In genomic region chr2:236872971-236873370, GRCh38 we compare ENCODE assay signal across 18 cellular contexts.
DNase-seq lines count a peak whose midpoint lies in the region; ATAC-seq and TF ChIP-seq lines count a peak whose summit lies in the region.
"Had no signal": no experiment of that assay in that cellular context is flagged by ENCODE, and none has a peak within 500 bp of the region (broad histone marks: within the 10 kb centered on the region; RNA-seq: fewer than 3 reads in every experiment).

No MANE protein-coding gene starts in this region.

- H3K36me3 ChIP-seq in lung (ENCODE audit: control insufficient read depth in 2 of 2, insufficient read depth in 2 of 2, low read length in 2 of 2) (no peaks in the 10 kb centered on the region), trophoblast cell (ENCODE audit: control insufficient read depth in 1 of 2, insufficient read depth in 2 of 2, low read length in 2 of 2) (no peaks in the 10 kb centered on the region), sigmoid colon (no peaks in the 10 kb centered on the region)
- H3K36me3 ChIP-seq: Peyer's patch had no signal

- H3K9me3 ChIP-seq in lung (ENCODE audit: control insufficient read depth in 2 of 2, insufficient read depth in 1 of 2, low read length in 1 of 2) (no peaks in the 10 kb centered on the region), trophoblast cell (ENCODE audit: insufficient read depth, low read depth, low read length) (no peaks in the 10 kb centered on the region), sigmoid colon (no peaks in the 10 kb centered on the region)
- H3K9me3 ChIP-seq: Peyer's patch had no signal

- no peak overlapping the region for H3K4me2 ChIP-seq in trophoblast cell (ENCODE audit: low read length)

- WGBS in lung, 2 donors, result 93 to 96% methylated on average over 8 of the region's 8 CpGs
- no CpG with 5 or more reads among the region's 8 CpGs for WGBS in trophoblast cell (ENCODE audit: extremely low coverage, insufficient coverage, insufficient read length)
- WGBS in sigmoid colon, 2 donors, result 76 to 86% methylated on average over 8 of the region's 8 CpGs

- no peak overlapping the region for H3K23ac ChIP-seq in trophoblast cell (ENCODE audit: low read length)

- POLR2A ChIA-PET in HEK293T (lab: Yijun Ruan, JAX), result no interaction called here

- H3K4me3 ChIP-seq in coronary artery (no peak overlapping the region), lung (no peak overlapping the region), trophoblast cell (ENCODE audit: low read depth, low read length) (no peak overlapping the region), sigmoid colon (no peak overlapping the region)
- H3K4me3 ChIP-seq: Peyer's patch had no signal

- peak; percentile 83 for DNase-seq in LHCN-M2 (ENCODE audit: low read depth)
- DNase-seq in coronary artery (ENCODE audit: low spot score), result peak; percentile 58
- DNase-seq in lung (ENCODE audit: low spot score), result peak; percentile 22
- no peak for DNase-seq in trophoblast cell
- no peak for DNase-seq in HEK293T (ENCODE audit: extremely low spot score)
- DNase-seq in activated naive CD4-positive, alpha-beta T cell treated with anti-CD3 and anti-CD28 coated beads, Interleukin-2, amount 50 U/mL, for 16 hours, result no peak
- DNase-seq in sigmoid colon, result no peak
- DNase-seq: DMS 273 treated with DMSO at 0.1 percent for 48 hours, Karpas-422, MM.1S, NCI-H1105, NCI-H1694 treated with DMSO at 0.1 percent for 48 hours, NCI-H2107, NCI-H2227 treated with DMSO at 0.1 percent for 48 hours, NCI-H524, Peyer's patch, SHP77 had no signal

- no peak for ATAC-seq in lung (ENCODE audit: insufficient read depth, low FRiP score)

- no peak overlapping the region for H3K14ac ChIP-seq in trophoblast cell (ENCODE audit: low read length)

- no peak for TF ChIP-seq CTCF in coronary artery (IDR thresholded peaks at IDR 0.05)
- TF ChIP-seq CTCF in lung (IDR thresholded peaks at IDR 0.05; ENCODE audit: control extremely low read depth, extremely low read depth), result no peak
- TF ChIP-seq CTCF in sigmoid colon (IDR thresholded peaks at IDR 0.05), result no peak

- H3K4me1 ChIP-seq in lung (ENCODE audit: control insufficient read depth in 2 of 2, insufficient read depth in 2 of 2, low read length in 2 of 2) (peaks cover 2 to 9% of the 10 kb centered on the region in 2 donors), trophoblast cell (ENCODE audit: control insufficient read depth in 1 of 2, insufficient read depth in 2 of 2, low read length in 2 of 2) (peaks cover 25 to 27% of the 10 kb centered on the region in 2 experiments), sigmoid colon (no peaks in the 10 kb centered on the region)
- H3K4me1 ChIP-seq: Peyer's patch had no signal

- intact Hi-C loops in sigmoid colon (cut with DNase I), result no loop called here

- no peaks in the 10 kb centered on the region for H3K27me3 ChIP-seq in lung (ENCODE audit: control insufficient read depth, insufficient read depth)
- H3K27me3 ChIP-seq in trophoblast cell (ENCODE audit: insufficient read depth, low read length), result no peaks in the 10 kb centered on the region
- no peaks in the 10 kb centered on the region for H3K27me3 ChIP-seq in sigmoid colon
- H3K27me3 ChIP-seq: Peyer's patch had no signal

- H2AFZ ChIP-seq in trophoblast cell (ENCODE audit: insufficient read depth, low read length, poor library complexity), result no peak overlapping the region

- H3K79me1 ChIP-seq in trophoblast cell (ENCODE audit: low read length), result peaks cover 24% of the 10 kb centered on the region

- H3K18ac ChIP-seq in trophoblast cell (ENCODE audit: low read length), result no peak overlapping the region

- no peak overlapping the region for H2BK5ac ChIP-seq in trophoblast cell (ENCODE audit: low read depth, low read length, poor library complexity)

- CTCF ChIA-PET in HEK293T (lab: Yijun Ruan, JAX), result no interaction called here

- peak overlapping the region; percentile 85 for H2BK12ac ChIP-seq in trophoblast cell (ENCODE audit: low read length)

- H3K4ac ChIP-seq in trophoblast cell (ENCODE audit: low read depth, low read length), result no peak overlapping the region

- TF ChIP-seq POLR2A in sigmoid colon (IDR thresholded peaks at IDR 0.05), result no peak

- no peaks in the 10 kb centered on the region for H3K79me2 ChIP-seq in trophoblast cell (ENCODE audit: control insufficient read depth, insufficient read depth, low read length, poor library complexity)

- no peak overlapping the region for H3K9ac ChIP-seq in trophoblast cell (ENCODE audit: low read length)

- H4K8ac ChIP-seq in trophoblast cell (ENCODE audit: low read depth, low read length), result no peak overlapping the region

- no peak overlapping the region for H4K12ac ChIP-seq in trophoblast cell (ENCODE audit: low read depth, low read length)

- H3K27ac ChIP-seq in coronary artery (no peak overlapping the region), lung (ENCODE audit: low read depth in 1 of 2, low read length in 1 of 2) (no peak overlapping the region), trophoblast cell (ENCODE audit: low read depth, low read length) (no peak overlapping the region), sigmoid colon (no peak overlapping the region)
- H3K27ac ChIP-seq: C4-2B had no signal

- no peak overlapping the region for H4K91ac ChIP-seq in trophoblast cell (ENCODE audit: low read depth, low read length)

- no peak for TF ChIP-seq EP300 in sigmoid colon (IDR thresholded peaks at IDR 0.05)

- no peak overlapping the region for H2AK5ac ChIP-seq in trophoblast cell (ENCODE audit: low read length)

- H2BK120ac ChIP-seq in trophoblast cell (ENCODE audit: insufficient read depth, low read length, poor library complexity), result no peak overlapping the region

TF ChIP-seq in HEK293T, 16 proteins besides CTCF, POLR2A, EP300 and RAD21:
- no peak for TF ChIP-seq BHLHE40 (IDR thresholded peaks at IDR 0.05; ENCODE audit: borderline replicate concordance)
- no peak for TF ChIP-seq HDGF (IDR thresholded peaks at IDR 0.05; ENCODE audit: borderline replicate concordance)
- no peak for TF ChIP-seq FOXA1 (IDR thresholded peaks at IDR 0.05)
TF ChIP-seq in HEK293T: peak in this region for 0.

Comparison
In these comparisons a context has a peak if more than half of its experiments do, and no peak if none do; other contexts are left out.
1. DNase-seq: peak in LHCN-M2 (single experiment), coronary artery (single experiment) and lung (single experiment); none in trophoblast cell (0 of 2), HEK293T (single experiment), activated naive CD4-positive, alpha-beta T cell treated with anti-CD3 and anti-CD28 coated beads, Interleukin-2, amount 50 U/mL, for 16 hours (single experiment) and sigmoid colon (single experiment).